ENCODE assay signal across 8 cellular contexts in the genomic region with DNA sequence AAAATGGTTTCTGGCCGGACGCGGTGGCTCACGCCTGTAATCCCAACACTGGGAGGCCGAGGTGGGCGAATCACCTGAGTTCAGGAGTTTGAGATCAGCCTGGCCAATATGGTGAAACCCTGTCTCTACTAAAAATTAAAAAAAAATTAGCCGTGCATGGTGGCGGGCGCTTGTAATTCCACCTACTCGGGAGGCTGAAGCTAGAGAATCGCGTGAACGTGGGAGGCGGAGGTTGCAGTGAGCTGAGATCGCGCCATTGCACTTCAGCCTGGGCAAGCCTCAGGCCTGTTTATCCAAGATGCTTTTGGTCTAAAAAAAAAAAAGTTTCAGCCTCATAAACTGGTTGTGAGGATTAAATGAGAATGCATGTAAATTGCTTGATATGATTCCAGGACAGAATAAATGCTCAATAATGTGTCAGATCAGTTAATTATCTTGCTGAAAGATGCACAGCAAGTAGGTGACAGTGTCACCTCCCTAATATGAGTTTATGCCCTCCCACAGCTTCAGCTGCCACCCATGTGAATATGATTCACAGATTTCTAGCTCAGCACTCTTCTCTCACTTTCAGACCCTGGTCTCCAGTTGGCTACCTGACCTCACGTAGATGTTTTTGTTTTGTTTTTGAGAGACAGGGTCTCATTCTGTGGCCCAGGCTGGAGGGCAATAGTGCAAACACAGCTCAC. TPM values are rescaled to one million over a fixed set of nuclear protein-coding genes. Genes with fewer than 3 reads are reported as not detected.
A peak's percentile ranks its signal among the peaks of the same experiment; 100 is the strongest.
DNase-seq lines count a peak whose midpoint lies in the region; ATAC-seq and TF ChIP-seq lines count a peak whose summit lies in the region.

No MANE protein-coding gene starts in this region.

- H3K4me3 Mint-ChIP-seq in mesothelial cell of epicardium = peak overlapping the region; percentile 96

- no peaks in the 10 kb centered on the region for H3K27me3 ChIP-seq in BJ (ENCODE audit: control insufficient read depth, insufficient read depth, low read length)

- ATAC-seq in HG03095 (IDR thresholded peaks at IDR 0.05; ENCODE audit: unreplicated experiment) (no peak), HG02678 (IDR thresholded peaks at IDR 0.05; ENCODE audit: unreplicated experiment) (no peak)

- H3K4me3 ChIP-seq in BJ (ENCODE audit: low read depth, low read length) (peak overlapping the region; percentile 92), astrocyte of the cerebellum (ENCODE audit: low read depth, low read length) (peak overlapping the region; percentile 96)

- 0 out of 2 replicates have a peak, but pooled peaks cover 2% of the 10 kb centered on the region for H3K36me3 ChIP-seq in BJ (ENCODE audit: control insufficient read depth, insufficient read depth, low read length)

- CTCF ChIA-PET in BJ (lab: Yijun Ruan, JAX) = interaction anchor here (0.7 to 2.1 kb wide), 5 partner anchors 8 to 21 kb away, joined by 3 to 6 read pairs (median 4); no protein-coding TSS in a partner anchor

- no peak for DNase-seq in BJ (ENCODE audit: low read depth)
- peak; percentile 18 for DNase-seq in KBM-7
- no peak for DNase-seq in astrocyte of the cerebellum (ENCODE audit: low read depth)
- no peak for DNase-seq in mesothelial cell of epicardium (ENCODE audit: low spot score in 2 of 2, unreplicated experiment in 2 of 2)
- no peak for DNase-seq in HuH-7 (ENCODE audit: low spot score)
- DNase-seq in NCI-H1930 (lab: John Stamatoyannopoulos, UW) = no peak

- no peaks in the 10 kb centered on the region for H3K27me3 Mint-ChIP-seq in mesothelial cell of epicardium (ENCODE audit: low read depth)

- H3K9me3 Mint-ChIP-seq in mesothelial cell of epicardium = no peaks in the 10 kb centered on the region

- peak overlapping the region; percentile 79 for H3K27ac Mint-ChIP-seq in mesothelial cell of epicardium

- peaks cover 22% of the 10 kb centered on the region for H3K4me1 Mint-ChIP-seq in mesothelial cell of epicardium

- POLR2A ChIA-PET in BJ (lab: Charles Lee) = no interaction called here

- no peak for TF ChIP-seq CTCF in BJ (IDR thresholded peaks at IDR 0.05; ENCODE audit: insufficient read depth, low read depth, low read length)
- TF ChIP-seq CTCF in astrocyte of the cerebellum (IDR thresholded peaks at IDR 0.05; ENCODE audit: low read depth, low read length, missing control alignments) = no peak
- TF ChIP-seq CTCF in mesothelial cell of epicardium (IDR thresholded peaks at IDR 0.05; ENCODE audit: unreplicated experiment) = no peak

- in situ Hi-C loops in KBM-7 (cut with MboI; ENCODE audit: low pct_unique_long_range_greater_than_20kb, low sequenced_read_pairs) (no loop called here), astrocyte of the cerebellum (cut with HindIII; ENCODE audit: low sequenced_read_pairs) (no loop called here)

- H3K36me3 Mint-ChIP-seq in mesothelial cell of epicardium = peaks cover 23% of the 10 kb centered on the region

RNA-seq across cellular contexts. Expression of gene ALG8, which starts 1.1 kb away (rescaled TPM):
- 33.9 and 69.3 TPM in 2 replicates for polyA plus RNA-seq in BJ (2011; rRNA removed)
- polyA minus RNA-seq in BJ (2011; rRNA and poly(A)+ RNA removed) = 23.4 and 29.0 TPM in 2 replicates
- 53.7 to 63.0 TPM (median 61.6 TPM) in 3 replicates for total RNA-seq in mesothelial cell of epicardium

RNA-seq across cellular contexts. Expression of gene KCTD21, which starts 47.9 kb away (rescaled TPM):
- polyA plus RNA-seq in BJ (2011; rRNA removed) = 11.8 and 16.3 TPM in 2 replicates
- 29.5 and 40.1 TPM in 2 replicates for polyA minus RNA-seq in BJ (2011; rRNA and poly(A)+ RNA removed)
- 5.1 to 7.2 TPM (median 5.2 TPM) in 3 replicates for total RNA-seq in mesothelial cell of epicardium

RNA-seq across cellular contexts. Expression of gene USP35, which starts 48.2 kb away (rescaled TPM):
- polyA plus RNA-seq in BJ (2011; rRNA removed) = 4.2 and 6.3 TPM in 2 replicates
- polyA minus RNA-seq in BJ (2011; rRNA and poly(A)+ RNA removed) = 6.9 and 7.7 TPM in 2 replicates
- 12.3 to 13.4 TPM (median 13.2 TPM) in 3 replicates for total RNA-seq in mesothelial cell of epicardium
